In the genomic region with DNA sequence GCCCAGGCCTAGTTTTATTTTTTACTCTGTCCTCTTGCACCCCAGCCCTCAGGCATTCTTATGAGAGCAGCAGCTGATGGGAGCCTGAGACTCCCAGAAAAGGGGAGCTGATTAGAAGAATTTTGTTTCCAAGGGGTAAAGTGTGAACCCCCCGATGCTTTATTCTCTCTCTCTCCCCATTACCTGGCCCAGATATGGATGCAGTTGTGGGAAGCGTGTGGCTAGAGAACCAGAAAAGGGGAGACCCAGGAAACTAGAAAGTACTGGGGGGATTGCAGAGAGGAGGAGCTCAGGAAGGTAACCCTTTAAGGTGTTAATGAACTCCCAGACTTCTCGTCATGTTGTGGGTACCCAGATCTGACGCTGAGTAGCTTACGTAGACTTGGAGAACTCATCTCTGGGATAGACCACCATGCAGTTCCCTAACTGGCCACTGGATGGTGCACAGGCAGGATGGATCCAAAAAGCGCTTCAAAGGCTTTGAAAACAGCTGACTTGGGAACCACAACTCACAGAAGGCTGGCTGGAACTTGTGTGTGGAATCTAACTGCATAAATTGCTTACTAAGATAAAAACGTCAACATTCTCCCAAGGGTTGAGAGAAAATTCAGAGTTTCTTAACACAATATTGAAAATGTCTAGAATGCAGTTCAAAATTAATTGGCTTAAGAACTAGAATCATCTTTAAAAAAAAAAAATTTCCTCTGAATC, we compare ENCODE assay signal across 8 cellular contexts.
A peak's percentile ranks its signal among the peaks of the same experiment; 100 is the strongest.
DNase-seq lines count a peak whose midpoint lies in the region; ATAC-seq, FAIRE-seq and TF ChIP-seq lines count a peak whose summit lies in the region.

No MANE protein-coding gene starts in this region.

- peak; percentile 97 for TF ChIP-seq CTCF in kidney (IDR thresholded peaks at IDR 0.05; ENCODE audit: borderline replicate concordance, extremely low read depth, insufficient read depth)

- intact Hi-C loops in kidney (cut with DNase I), result no loop called here

- peak; percentile 63 to 88 for ATAC-seq in activated CD4-positive, CD25-positive, alpha-beta regulatory T cell treated with anti-CD3 and anti-CD28 coated beads, Interleukin-2, amount 50 U/mL, for 24 hours
- ATAC-seq in central memory CD8-positive, alpha-beta T cell (replicated peaks; ENCODE audit: extremely low read depth, poor library complexity, severe bottlenecking), result peak; percentile 88
- ATAC-seq in GM18870 (IDR thresholded peaks at IDR 0.05; ENCODE audit: unreplicated experiment), result no peak

- peaks cover 0 to 2% of the 10 kb centered on the region in 2 donors for H3K36me3 ChIP-seq in kidney (ENCODE audit: control insufficient read depth in 1 of 2, insufficient read depth in 2 of 2, low read length in 2 of 2)

- H3K27ac ChIP-seq in kidney (ENCODE audit: low read depth in 2 of 2, low read length in 2 of 2), result no peak overlapping the region

- peak; percentile 19 for FAIRE-seq in kidney (lab: Jason Lieb, UNC)

- no peak overlapping the region for H3K4me3 Mint-ChIP-seq in central memory CD8-positive, alpha-beta T cell

- no peak overlapping the region for H3K9ac ChIP-seq in kidney (ENCODE audit: low read length in 2 of 2)

- no peaks in the 10 kb centered on the region for H3K9me3 ChIP-seq in kidney (ENCODE audit: control insufficient read depth in 1 of 2, low read length in 2 of 2)

- H3K36me3 Mint-ChIP-seq in central memory CD8-positive, alpha-beta T cell (ENCODE audit: insufficient read depth), result peaks cover 4% of the 10 kb centered on the region

- H3K4me1 Mint-ChIP-seq in central memory CD8-positive, alpha-beta T cell, result peaks cover 26% of the 10 kb centered on the region

- peak overlapping the region; percentile 22 for H3K27ac Mint-ChIP-seq in central memory CD8-positive, alpha-beta T cell (ENCODE audit: low read depth)

- DNase-seq in DMS79 treated with DMSO at 0.1 percent for 48 hours (lab: John Stamatoyannopoulos, UW) (peak; percentile 13), HCEC 1CT (peak; percentile 62), NCI-H2081 treated with DMSO at 0.1 percent for 48 hours (lab: John Stamatoyannopoulos, UW) (peak; percentile 19), kidney (no peak)
- DNase-seq in central memory CD8-positive, alpha-beta T cell (ENCODE audit: low spot score in 2 of 2), result peak; percentile 66 to 72
- peak; percentile 82 to 86 for DNase-seq in stimulated activated CD4-positive, alpha-beta T cell treated with anti-CD3 and anti-CD28 coated beads, Interleukin-2, amount 100 ng/mL, for 48 hours

- H3K4me1 ChIP-seq in kidney (ENCODE audit: control insufficient read depth in 1 of 2, insufficient read depth in 1 of 2, low read depth in 1 of 2, low read length in 2 of 2), result peaks cover 10 to 14% of the 10 kb centered on the region in 2 donors

- no peaks in the 10 kb centered on the region for H3K27me3 Mint-ChIP-seq in central memory CD8-positive, alpha-beta T cell

- no peak overlapping the region for H3K4me3 ChIP-seq in kidney (ENCODE audit: low read length in 2 of 2)

- H3K9me3 Mint-ChIP-seq in central memory CD8-positive, alpha-beta T cell, result no peaks in the 10 kb centered on the region
